ENCODE assay signal across 8 cellular contexts in genomic region chr9:133375116-133375723, GRCh38. TPM values are rescaled to one million over a fixed set of nuclear protein-coding genes. Genes with fewer than 3 reads are reported as not detected.
A peak's percentile ranks its signal among the peaks of the same experiment; 100 is the strongest.
DNase-seq lines count a peak whose midpoint lies in the region; ATAC-seq and TF ChIP-seq lines count a peak whose summit lies in the region.

No MANE protein-coding gene starts in this region.

- H3K27me3 Mint-ChIP-seq in activated CD4-positive, alpha-beta T cell treated with anti-CD3 and anti-CD28 coated beads for 36 hours = no peaks in the 10 kb centered on the region
- H3K27me3 Mint-ChIP-seq in stimulated activated naive CD8-positive, alpha-beta T cell treated with anti-CD3 and anti-CD28 coated beads, Interleukin-15, amount 100 ng/mL, for 72 hours = no peaks in the 10 kb centered on the region

- POLR2A ChIA-PET in activated CD4-positive, alpha-beta T cell treated with anti-CD3 and anti-CD28 coated beads for 36 hours (lab: Charles Lee) = interaction anchor here (1.1 to 9.9 kb wide), 3 partner anchors 13 to 345 kb away, joined by 3 to 287 read pairs (median 8); partner anchors contain the start of genes GTF3C5, MED22, RPL7A and SURF1

- H3K36me3 Mint-ChIP-seq in activated CD4-positive, alpha-beta T cell treated with anti-CD3 and anti-CD28 coated beads for 36 hours (ENCODE audit: low read depth) = peaks cover 43% of the 10 kb centered on the region

- H3K27me3 ChIP-seq in HAP-1 (ENCODE audit: low read depth) = no peaks in the 10 kb centered on the region
- no peaks in the 10 kb centered on the region for H3K27me3 ChIP-seq in kidney epithelial cell (ENCODE audit: control insufficient read depth, insufficient read depth, low read length)

- no peak for ATAC-seq in activated CD4-positive, alpha-beta T cell treated with anti-CD3 and anti-CD28 coated beads for 36 hours
- ATAC-seq in stimulated activated naive CD8-positive, alpha-beta T cell treated with anti-CD3 and anti-CD28 coated beads, Interleukin-15, amount 100 ng/mL, for 72 hours = peak; percentile 0

- H3K9me3 Mint-ChIP-seq in activated CD4-positive, alpha-beta T cell treated with anti-CD3 and anti-CD28 coated beads for 36 hours (ENCODE audit: low read depth) = no peaks in the 10 kb centered on the region
- H3K9me3 Mint-ChIP-seq in stimulated activated naive CD8-positive, alpha-beta T cell treated with anti-CD3 and anti-CD28 coated beads, Interleukin-15, amount 100 ng/mL, for 72 hours = no peaks in the 10 kb centered on the region

- in situ Hi-C loops in HAP-1 (cut with MboI; ENCODE audit: low sequenced_read_pairs) (no loop called here), astrocyte of the cerebellum (cut with HindIII; ENCODE audit: low sequenced_read_pairs) (loop anchor here (5.0 kb wide), 1 partner anchor 92 kb away; no protein-coding TSS in a partner anchor)

- H3K4me1 ChIP-seq in HAP-1 = peaks cover 13% of the 10 kb centered on the region

- DNase-seq in activated CD4-positive, alpha-beta T cell treated with anti-CD3 and anti-CD28 coated beads for 36 hours = peak; percentile 51
- DNase-seq in activated CD4-positive, alpha-beta T cell treated with anti-CD3 and anti-CD28 coated beads, Interleukin-2, amount 50 U/mL, for 1 hour = no peak
- DNase-seq in HAP-1 (ENCODE audit: low spot score in 2 of 2) = peak in 1 of 2 experiments; percentile 42
- DNase-seq in MV-4-11 (lab: John Stamatoyannopoulos, UW) = peak; percentile 53
- DNase-seq in astrocyte of the cerebellum (ENCODE audit: low read depth) = no peak
- DNase-seq in kidney epithelial cell (ENCODE audit: low read depth) = no peak
- DNase-seq in stimulated activated naive CD8-positive, alpha-beta T cell treated with anti-CD3 and anti-CD28 coated beads, Interleukin-15, amount 100 ng/mL, for 72 hours = peak; percentile 52
- DNase-seq in NCI-H187 treated with DMSO at 0.1 percent for 48 hours (lab: John Stamatoyannopoulos, UW) = no peak

- H3K4me3 Mint-ChIP-seq in activated CD4-positive, alpha-beta T cell treated with anti-CD3 and anti-CD28 coated beads for 36 hours = peak overlapping the region; percentile 100
- peak overlapping the region; percentile 97 to 99 for H3K4me3 Mint-ChIP-seq in stimulated activated naive CD8-positive, alpha-beta T cell treated with anti-CD3 and anti-CD28 coated beads, Interleukin-15, amount 100 ng/mL, for 72 hours

- peaks cover 32% of the 10 kb centered on the region for H3K36me3 ChIP-seq in HAP-1 (replicated peaks)
- H3K36me3 ChIP-seq in kidney epithelial cell (ENCODE audit: control insufficient read depth, insufficient read depth, low read length) = no peaks in the 10 kb centered on the region

- peak; percentile 13 for TF ChIP-seq CTCF in astrocyte of the cerebellum (IDR thresholded peaks at IDR 0.05; ENCODE audit: low read depth, low read length, missing control alignments)
- TF ChIP-seq CTCF in kidney epithelial cell (IDR thresholded peaks at IDR 0.05; ENCODE audit: insufficient read depth, low read length, poor library complexity, severe bottlenecking) = no peak

- H3K4me1 Mint-ChIP-seq in activated CD4-positive, alpha-beta T cell treated with anti-CD3 and anti-CD28 coated beads for 36 hours = peaks cover 42% of the 10 kb centered on the region
- H3K4me1 Mint-ChIP-seq in stimulated activated naive CD8-positive, alpha-beta T cell treated with anti-CD3 and anti-CD28 coated beads, Interleukin-15, amount 100 ng/mL, for 72 hours = peaks cover 54% of the 10 kb centered on the region

- no peaks in the 10 kb centered on the region for H3K9me3 ChIP-seq in HAP-1

- peak overlapping the region; percentile 86 for H3K4me3 ChIP-seq in HAP-1
- peak overlapping the region; percentile 79 for H3K4me3 ChIP-seq in astrocyte of the cerebellum (ENCODE audit: low read depth, low read length)
- peak overlapping the region; percentile 79 for H3K4me3 ChIP-seq in kidney epithelial cell (ENCODE audit: low read depth, low read length)

- intact Hi-C loops in activated CD4-positive, alpha-beta T cell treated with anti-CD3 and anti-CD28 coated beads for 36 hours (cut with DNase I, micrococcal nuclease) = loop anchor here in 1 of 2 experiments (10.0 kb wide), 3 partner anchors 500 to 1020 kb away; partner anchors contain the start of genes AK8, SETX, SPACA9 and VAV2

- H3K27ac Mint-ChIP-seq in activated CD4-positive, alpha-beta T cell treated with anti-CD3 and anti-CD28 coated beads for 36 hours = peak overlapping the region; percentile 99
- peak overlapping the region; percentile 96 to 99 for H3K27ac Mint-ChIP-seq in stimulated activated naive CD8-positive, alpha-beta T cell treated with anti-CD3 and anti-CD28 coated beads, Interleukin-15, amount 100 ng/mL, for 72 hours

- CTCF ChIA-PET in activated CD4-positive, alpha-beta T cell treated with anti-CD3 and anti-CD28 coated beads for 36 hours (lab: Charles Lee) = interaction anchor here (0.6 to 6.2 kb wide), 11 partner anchors 9 to 1052 kb away, joined by 3 to 44 read pairs (median 4); partner anchors contain the start of genes DDX31, REXO4, SURF1 and SURF2

RNA-seq across cellular contexts. Expression of gene SURF4, which starts 0.6 kb away (rescaled TPM):
- 100 to 1,000 TPM; 283 to 349 TPM for total RNA-seq in activated CD4-positive, alpha-beta T cell treated with anti-CD3 and anti-CD28 coated beads for 36 hours
- 188 and 198 TPM in 2 replicates for total RNA-seq in kidney epithelial cell

RNA-seq across cellular contexts. Expression of gene STKLD1, which starts 0.9 kb away (rescaled TPM):
- under 1 TPM; 0.40 to 0.82 TPM for total RNA-seq in activated CD4-positive, alpha-beta T cell treated with anti-CD3 and anti-CD28 coated beads for 36 hours
- 0.27 TPM in 1 of 2 replicates, not detected in the other for total RNA-seq in kidney epithelial cell

RNA-seq across cellular contexts. Expression of gene SURF2, which starts 18.9 kb away (rescaled TPM):
- total RNA-seq in activated CD4-positive, alpha-beta T cell treated with anti-CD3 and anti-CD28 coated beads for 36 hours = 10 to 100 TPM; 17.3 to 21.8 TPM
- 38.7 and 51.5 TPM in 2 replicates for total RNA-seq in kidney epithelial cell

RNA-seq across cellular contexts. Expression of gene SURF1, which starts 18.9 kb away (rescaled TPM):
- total RNA-seq in activated CD4-positive, alpha-beta T cell treated with anti-CD3 and anti-CD28 coated beads for 36 hours = 10 to 100 TPM; 17.4 to 29.1 TPM
- total RNA-seq in kidney epithelial cell = 39.2 and 56.4 TPM in 2 replicates

RNA-seq across cellular contexts. Expression of gene RPL7A, which starts 27.2 kb away (rescaled TPM):
- 1,000 to 10,000 TPM; 3,179 to 3,246 TPM for total RNA-seq in activated CD4-positive, alpha-beta T cell treated with anti-CD3 and anti-CD28 coated beads for 36 hours
- total RNA-seq in kidney epithelial cell = 2,183 and 2,339 TPM in 2 replicates

Comparison
In these comparisons a context has a peak if more than half of its experiments do, and no peak if none do; other contexts are left out.
1. DNase-seq: peak in activated CD4-positive, alpha-beta T cell treated with anti-CD3 and anti-CD28 coated beads for 36 hours (single experiment), MV-4-11 (single experiment) and stimulated activated naive CD8-positive, alpha-beta T cell treated with anti-CD3 and anti-CD28 coated beads, Interleukin-15, amount 100 ng/mL, for 72 hours (2 of 2); none in activated CD4-positive, alpha-beta T cell treated with anti-CD3 and anti-CD28 coated beads, Interleukin-2, amount 50 U/mL, for 1 hour (single experiment), astrocyte of the cerebellum (single experiment), kidney epithelial cell (single experiment) and NCI-H187 treated with DMSO at 0.1 percent for 48 hours (single experiment).
2. Peak in every context shown above with its lines, with median percentiles within 50 percentile points of each other: H3K4me3 ChIP-seq.